ENCODE assay signal across 8 cellular contexts in genomic region chr1:109740615-109741373, GRCh38. TPM values are rescaled to one million over a fixed set of nuclear protein-coding genes. Genes with fewer than 3 reads are reported as not detected.
A peak's percentile ranks its signal among the peaks of the same experiment; 100 is the strongest.
DNase-seq lines count a peak whose midpoint lies in the region; ATAC-seq, FAIRE-seq and TF ChIP-seq lines count a peak whose summit lies in the region.

Gene GSTM3, minus strand, starts transcription at chr1:109741038. Its CDS starts 751 bp downstream, at chr1:109740287.

- TF ChIP-seq CTCF in BJ (IDR thresholded peaks at IDR 0.05; ENCODE audit: insufficient read depth, low read depth, low read length) (no peak), brain microvascular endothelial cell (IDR thresholded peaks at IDR 0.05; ENCODE audit: low read depth, low read length, missing control alignments) (no peak), left lung (IDR thresholded peaks at IDR 0.05) (no peak)

- H3K9me3 ChIP-seq in HUES6 (ENCODE audit: control insufficient read depth, insufficient read depth, low read depth, low read length), result no peaks in the 10 kb centered on the region
- H3K9me3 ChIP-seq in left lung, result no peaks in the 10 kb centered on the region
- H3K9me3 ChIP-seq in stomach smooth muscle (ENCODE audit: control insufficient read depth in 2 of 2, low read length in 2 of 2), result no peaks in the 10 kb centered on the region

- DNase-seq in BJ (ENCODE audit: low read depth) (no peak), brain microvascular endothelial cell (no peak), left lung (no peak), RCC 7860 (ENCODE audit: low spot score) (no peak), GM12892 (ENCODE audit: insufficient read length) (no peak)

- CTCF ChIA-PET in BJ (lab: Yijun Ruan, JAX), result interaction anchor here (2.0 kb wide), 1 partner anchor 9 kb away, joined by 7 read pairs; no protein-coding TSS in a partner anchor

- H3K9ac ChIP-seq in HUES6 (ENCODE audit: low read length) (peak within 1 kb of the TSS; percentile 68), stomach smooth muscle (ENCODE audit: low read length in 2 of 2) (peak within 1 kb of the TSS; percentile 68 to 86)

- H3K4me3 ChIP-seq in BJ (ENCODE audit: low read depth, low read length) (peak within 1 kb of the TSS; percentile 84), HUES6 (ENCODE audit: low read depth, low read length) (peak within 1 kb of the TSS; percentile 73), brain microvascular endothelial cell (ENCODE audit: low read depth, low read length) (peak within 1 kb of the TSS; percentile 72), left lung (peak within 1 kb of the TSS; percentile 53 to 69), stomach smooth muscle (ENCODE audit: low read length in 2 of 2) (peak within 1 kb of the TSS; percentile 84 to 96)

- in situ Hi-C loops in brain microvascular endothelial cell (cut with HindIII; ENCODE audit: low pct_ligation_motif_present, low sequenced_read_pairs), result no loop called here

- H3K27ac ChIP-seq in HUES6 (ENCODE audit: low read depth, low read length), result no peak within 1 kb of the TSS
- H3K27ac ChIP-seq in brain microvascular endothelial cell, result peak within 1 kb of the TSS; percentile 31
- H3K27ac ChIP-seq in left lung, result peak within 1 kb of the TSS in 1 of 2 donors; percentile 72
- H3K27ac ChIP-seq in stomach smooth muscle (ENCODE audit: low read length), result no peak within 1 kb of the TSS

- POLR2A ChIA-PET in BJ (lab: Charles Lee), result no interaction called here

- H3K36me3 ChIP-seq in BJ (ENCODE audit: control insufficient read depth, insufficient read depth, low read length), result peaks cover 2% of the 10 kb centered on the region; the same call in 1 of the 2 replicates
- peaks cover 21% of the 10 kb centered on the region; the same call in 1 of the 2 replicates for H3K36me3 ChIP-seq in HUES6 (ENCODE audit: control insufficient read depth, insufficient read depth, low read length)
- H3K36me3 ChIP-seq in brain microvascular endothelial cell (replicated peaks), result peaks cover 13% of the 10 kb centered on the region
- H3K36me3 ChIP-seq in left lung, result no peaks in the 10 kb centered on the region
- peaks cover 13% of the 10 kb centered on the region in 2 donors for H3K36me3 ChIP-seq in stomach smooth muscle (ENCODE audit: control insufficient read depth in 2 of 2, insufficient read depth in 2 of 2, low read length in 2 of 2)

- TF ChIP-seq POLR2A in GM12892 (IDR thresholded peaks at IDR 0.05; ENCODE audit: low read depth, low read length), result no peak

- ATAC-seq in left lung (peak; percentile 36), HG03039 (IDR thresholded peaks at IDR 0.05; ENCODE audit: unreplicated experiment) (no peak)

- intact Hi-C loops in left lung (cut with DNase I), result no loop called here

- H3K4me1 ChIP-seq in HUES6 (ENCODE audit: control insufficient read depth, insufficient read depth, low read length) (peaks cover 12% of the 10 kb centered on the region; the same call in 1 of the 2 replicates), left lung (peaks cover 5 to 18% of the 10 kb centered on the region in 2 donors), stomach smooth muscle (ENCODE audit: control insufficient read depth, insufficient read depth, low read length) (peaks cover 13% of the 10 kb centered on the region)

- H3K27me3 ChIP-seq in BJ (ENCODE audit: control insufficient read depth, insufficient read depth, low read length) (peaks cover 4% of the 10 kb centered on the region), HUES6 (ENCODE audit: control insufficient read depth, insufficient read depth, low read length) (peaks cover 48% of the 10 kb centered on the region), brain microvascular endothelial cell (replicated peaks) (no peaks in the 10 kb centered on the region), left lung (peaks cover 7 to 22% of the 10 kb centered on the region in 2 donors), stomach smooth muscle (ENCODE audit: control insufficient read depth in 1 of 2, insufficient read depth in 2 of 2, low read length in 2 of 2) (no peaks in the 10 kb centered on the region)

- no peak for FAIRE-seq in RCC 7860 (lab: Jason Lieb, UNC)
- FAIRE-seq in GM12892 (lab: Jason Lieb, UNC), result no peak

RNA-seq across cellular contexts. Expression of gene GSTM3, which starts in this region (rescaled TPM):
- polyA plus RNA-seq in BJ (2011; rRNA removed), result 113 and 172 TPM in 2 replicates
- polyA minus RNA-seq in BJ (2011; rRNA and poly(A)+ RNA removed), result 40.4 and 52.8 TPM in 2 replicates
- 10 to 100 TPM; 13.8 to 30.9 TPM for total RNA-seq in left lung
- 3.1 TPM for polyA plus RNA-seq in GM12892 (2012; ENCODE audit: missing spikeins)
